28 cellular contexts compared by ENCODE assay signal in the genomic region with DNA sequence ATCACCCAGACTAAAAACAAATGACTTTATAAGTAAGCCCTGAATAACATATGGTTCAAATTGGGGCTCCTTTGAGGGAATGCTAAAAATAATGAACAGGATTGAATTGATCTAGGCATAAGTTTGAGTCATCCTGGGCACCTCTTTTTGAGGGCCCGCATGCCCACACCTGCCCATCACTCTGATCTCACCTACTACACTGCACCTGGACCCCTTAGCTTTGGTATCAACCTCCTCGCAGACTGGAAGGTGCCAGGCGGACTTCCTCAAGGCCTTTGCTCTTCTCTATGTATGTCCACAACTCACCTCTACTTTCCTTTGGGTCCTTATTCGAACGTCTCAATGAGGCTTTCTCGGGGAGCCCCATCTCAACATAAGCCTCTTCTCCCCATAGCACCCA.
"Had no signal": no experiment of that assay in that cellular context is flagged by ENCODE, and none has a peak within 500 bp of the region (broad histone marks: within the 10 kb centered on the region; RNA-seq: fewer than 3 reads in every experiment).

No MANE protein-coding gene starts in this region.

- H3K36me3 ChIP-seq: suprapubic skin, thoracic aorta, thyroid gland, transverse colon, upper lobe of left lung, upper lobe of right lung, uterus, vagina had no signal

- ATAC-seq: stimulated activated effector memory CD8-positive, alpha-beta T cell treated with anti-CD3 and anti-CD28 coated beads, Interleukin-12 subunit alpha, Interleukin-12 subunit beta, amount 100 ng/mL, for 72 hours; stimulated activated memory B cell treated with anti-CD40 and anti-IgM and Interleukin-4, amounts not matched to agents 10 μg/mL and 1 μg/mL and 100 μg/mL, for 72 hours; stimulated activated naive B cell treated with anti-CD40 and anti-IgM and Interleukin-4, amounts not matched to agents 10 μg/mL and 1 μg/mL and 100 μg/mL, for 72 hours; stimulated activated naive CD8-positive, alpha-beta T cell treated with anti-CD3 and anti-CD28 coated beads, Interleukin-15, amount 100 ng/mL, for 72 hours; stimulated activated naive CD8-positive, alpha-beta T cell treated with anti-CD3 and anti-CD28 coated beads, Interleukin-15, Interleukin-2, amounts not matched to agents 100 U/mL and 50 U/mL, for 24 hours; upper lobe of right lung had no signal

- DNase-seq: stimulated activated CD4-positive, alpha-beta T cell treated with anti-CD3 and anti-CD28 coated beads, Interleukin-2, amount 100 ng/mL, for 48 hours; stimulated activated CD4-positive, alpha-beta T cell treated with anti-CD3 and anti-CD28 coated beads, Interleukin-4, amount 100 ng/mL, for 1 hour; stimulated activated CD4-positive, alpha-beta T cell treated with anti-CD3 and anti-CD28 coated beads, Interleukin-4, amount 100 ng/mL, for 24 hours; stimulated activated CD4-positive, alpha-beta T cell treated with anti-CD3 and anti-CD28 coated beads, Interleukin-4, amount 100 ng/mL, for 4 hours; stimulated activated CD8-positive, alpha-beta memory T cell treated with anti-CD3 and anti-CD28 coated beads, Interleukin-4, amount 100 ng/mL, for 48 hours; stimulated activated naive B cell treated with anti-CD40 and anti-IgM and Interleukin-4, amounts not matched to agents 10 μg/mL and 1 μg/mL and 100 μg/mL, for 72 hours; stimulated activated naive CD4-positive, alpha-beta T cell; stimulated activated naive CD4-positive, alpha-beta T cell treated with Interleukin-2 at 50 U/mL for 16 hours; stimulated activated naive CD8-positive, alpha-beta T cell treated with anti-CD3 and anti-CD28 coated beads, Interleukin-15, amount 100 ng/mL, for 72 hours; stimulated activated naive CD8-positive, alpha-beta T cell treated with anti-CD3 and anti-CD28 coated beads, Interleukin-15, Interleukin-2, amounts not matched to agents 100 U/mL and 50 U/mL, for 24 hours; stomach; substantia nigra; testis; thyroid gland; tibial artery; transverse colon; trophoblast cell; upper lobe of left lung; upper lobe of right lung; uterus had no signal

- H3K4me1 ChIP-seq: suprapubic skin, testis, thyroid gland, tibial nerve, transverse colon, upper lobe of left lung, upper lobe of right lung, uterus, vagina had no signal

- H3K27ac ChIP-seq: stomach, suprapubic skin, testis, thoracic aorta, thyroid gland, tibial artery, tibial nerve, transverse colon, upper lobe of left lung, upper lobe of right lung, uterus, vagina had no signal

- H3K4me3 Mint-ChIP-seq: stimulated activated effector memory CD8-positive, alpha-beta T cell treated with anti-CD3 and anti-CD28 coated beads, Interleukin-12 subunit alpha, Interleukin-12 subunit beta, amount 100 ng/mL, for 72 hours; stimulated activated memory B cell treated with anti-CD40 and anti-IgM and Interleukin-4, amounts not matched to agents 10 μg/mL and 1 μg/mL and 100 μg/mL, for 72 hours; stimulated activated naive B cell treated with anti-CD40 and anti-IgM and Interleukin-4, amounts not matched to agents 10 μg/mL and 1 μg/mL and 100 μg/mL, for 72 hours; stimulated activated naive CD8-positive, alpha-beta T cell treated with anti-CD3 and anti-CD28 coated beads, Interleukin-15, amount 100 ng/mL, for 72 hours; stimulated activated naive CD8-positive, alpha-beta T cell treated with anti-CD3 and anti-CD28 coated beads, Interleukin-15, Interleukin-2, amounts not matched to agents 100 ng/mL and 50 ng/mL, for 24 hours; type B pancreatic cell had no signal

- H3K4me3 ChIP-seq: stomach, suprapubic skin, testis, thoracic aorta, thyroid gland, tibial artery, tibial nerve, transverse colon, upper lobe of left lung, upper lobe of right lung, uterus, vagina had no signal

- H3K4me1 Mint-ChIP-seq: stimulated activated effector memory CD8-positive, alpha-beta T cell treated with anti-CD3 and anti-CD28 coated beads, Interleukin-12 subunit alpha, Interleukin-12 subunit beta, amount 100 ng/mL, for 72 hours; stimulated activated memory B cell treated with anti-CD40 and anti-IgM and Interleukin-4, amounts not matched to agents 10 μg/mL and 1 μg/mL and 100 μg/mL, for 72 hours; stimulated activated naive B cell treated with anti-CD40 and anti-IgM and Interleukin-4, amounts not matched to agents 10 μg/mL and 1 μg/mL and 100 μg/mL, for 72 hours; stimulated activated naive CD8-positive, alpha-beta T cell treated with anti-CD3 and anti-CD28 coated beads, Interleukin-15, amount 100 ng/mL, for 72 hours had no signal

- H3K27me3 ChIP-seq: stomach, suprapubic skin, testis, thyroid gland, tibial artery, tibial nerve, transverse colon, upper lobe of left lung, upper lobe of right lung, uterus, vagina had no signal

- H3K27ac Mint-ChIP-seq: stimulated activated effector memory CD8-positive, alpha-beta T cell treated with anti-CD3 and anti-CD28 coated beads, Interleukin-12 subunit alpha, Interleukin-12 subunit beta, amount 100 ng/mL, for 72 hours; stimulated activated memory B cell treated with anti-CD40 and anti-IgM and Interleukin-4, amounts not matched to agents 10 μg/mL and 1 μg/mL and 100 μg/mL, for 72 hours; stimulated activated naive B cell treated with anti-CD40 and anti-IgM and Interleukin-4, amounts not matched to agents 10 μg/mL and 1 μg/mL and 100 μg/mL, for 72 hours; stimulated activated naive CD8-positive, alpha-beta T cell treated with anti-CD3 and anti-CD28 coated beads, Interleukin-15, amount 100 ng/mL, for 72 hours; stimulated activated naive CD8-positive, alpha-beta T cell treated with anti-CD3 and anti-CD28 coated beads, Interleukin-15, Interleukin-2, amounts not matched to agents 100 ng/mL and 50 ng/mL, for 24 hours; type B pancreatic cell had no signal

- H3K36me3 Mint-ChIP-seq: stimulated activated effector memory CD8-positive, alpha-beta T cell treated with anti-CD3 and anti-CD28 coated beads, Interleukin-12 subunit alpha, Interleukin-12 subunit beta, amount 100 ng/mL, for 72 hours; stimulated activated memory B cell treated with anti-CD40 and anti-IgM and Interleukin-4, amounts not matched to agents 10 μg/mL and 1 μg/mL and 100 μg/mL, for 72 hours; stimulated activated naive B cell treated with anti-CD40 and anti-IgM and Interleukin-4, amounts not matched to agents 10 μg/mL and 1 μg/mL and 100 μg/mL, for 72 hours; type B pancreatic cell had no signal

- H3K9me3 ChIP-seq: suprapubic skin, testis, thoracic aorta, thyroid gland, tibial artery, transverse colon, upper lobe of right lung, uterus, vagina had no signal
